Comparison of ENCODE assay signal across 8 cellular contexts in genomic region chr6:32838114-32838958, GRCh38. TPM values are rescaled to one million over a fixed set of nuclear protein-coding genes. Genes with fewer than 3 reads are reported as not detected.
DNase-seq lines count a peak whose midpoint lies in the region; ATAC-seq and TF ChIP-seq lines count a peak whose summit lies in the region.

TAP2 (minus strand) TSS chr6:32838739; CDS start chr6:32838233, 506 bp downstream.

- peak within 1 kb of the TSS; percentile 62 for H3K4me3 ChIP-seq in GM12865 (ENCODE audit: low read depth, low read length)
- H3K4me3 ChIP-seq in thymus (ENCODE audit: low read length), result peak within 1 kb of the TSS; percentile 84

- no peaks in the 10 kb centered on the region for H3K27me3 ChIP-seq in thymus (ENCODE audit: control insufficient read depth, insufficient read depth)

- H3K4me3 Mint-ChIP-seq in osteocyte (ENCODE audit: unreplicated experiment), result peak within 1 kb of the TSS; percentile 84

- H3K36me3 Mint-ChIP-seq in activated naive CD4-positive, alpha-beta T cell treated with anti-CD3 and anti-CD28 coated beads, Interleukin-2, amount 50 U/mL, for 72 hours, result peaks cover 70 to 78% of the 10 kb centered on the region in 2 donors
- H3K36me3 Mint-ChIP-seq in osteocyte (ENCODE audit: unreplicated experiment), result peaks cover 36% of the 10 kb centered on the region

- peaks cover 0 to 4% of the 10 kb centered on the region in 2 donors for H3K9me3 Mint-ChIP-seq in activated naive CD4-positive, alpha-beta T cell treated with anti-CD3 and anti-CD28 coated beads, Interleukin-2, amount 50 U/mL, for 72 hours
- no peaks in the 10 kb centered on the region for H3K9me3 Mint-ChIP-seq in osteocyte (ENCODE audit: unreplicated experiment)

- peaks cover 27% of the 10 kb centered on the region for H3K36me3 ChIP-seq in thymus (ENCODE audit: control insufficient read depth, insufficient read depth)

- peak; percentile 92 for TF ChIP-seq CTCF in GM12865 (IDR thresholded peaks at IDR 0.05; ENCODE audit: insufficient read depth, low read depth, low read length, missing control alignments)
- TF ChIP-seq CTCF in osteocyte (IDR thresholded peaks at IDR 0.05), result peak; percentile 97

- under 1% methylated on average over 57 of the region's 57 CpGs for WGBS in thymus

- peaks cover 27% of the 10 kb centered on the region for H3K4me1 ChIP-seq in thymus (ENCODE audit: control insufficient read depth, insufficient read depth, low read length)

- H3K9me3 ChIP-seq in thymus (ENCODE audit: control insufficient read depth), result no peaks in the 10 kb centered on the region

- peaks cover 23% of the 10 kb centered on the region for H3K4me1 Mint-ChIP-seq in osteocyte (ENCODE audit: unreplicated experiment)

- peak within 1 kb of the TSS; percentile 94 to 100 for H3K27ac Mint-ChIP-seq in activated naive CD4-positive, alpha-beta T cell treated with anti-CD3 and anti-CD28 coated beads, Interleukin-2, amount 50 U/mL, for 72 hours
- H3K27ac Mint-ChIP-seq in osteocyte (ENCODE audit: unreplicated experiment), result peak within 1 kb of the TSS; percentile 89

- DNase-seq in GM12865 (ENCODE audit: low read depth) (peak; percentile 97), NCI-H1092 (lab: John Stamatoyannopoulos, UW) (peak; percentile 69), SKM-1 (lab: John Stamatoyannopoulos, UW; ENCODE audit: unreplicated experiment) (peak; percentile 89), glomerular visceral epithelial cell (ENCODE audit: extremely low spot score) (peak; percentile 93), osteocyte (ENCODE audit: extremely low spot score, unreplicated experiment) (peak; percentile 99)
- peak; percentile 95 to 99 for DNase-seq in activated naive CD4-positive, alpha-beta T cell treated with anti-CD3 and anti-CD28 coated beads, Interleukin-2, amount 50 U/mL, for 72 hours (ENCODE audit: low spot score in 2 of 2)

- peak within 1 kb of the TSS; percentile 94 for H3K27ac ChIP-seq in thymus (ENCODE audit: low read depth)

- ATAC-seq in HG02610 (IDR thresholded peaks at IDR 0.05; ENCODE audit: unreplicated experiment), result peak; percentile 68
- ATAC-seq in activated naive CD4-positive, alpha-beta T cell treated with anti-CD3 and anti-CD28 coated beads, Interleukin-2, amount 50 U/mL, for 72 hours, result peak; percentile 85 to 86

- H3K27me3 Mint-ChIP-seq in osteocyte (ENCODE audit: unreplicated experiment), result no peaks in the 10 kb centered on the region

RNA-seq across cellular contexts. Expression of gene TAP2, which starts in this region (rescaled TPM):
- 100 to 1,000 TPM; 118 to 128 TPM for total RNA-seq in activated naive CD4-positive, alpha-beta T cell treated with anti-CD3 and anti-CD28 coated beads, Interleukin-2, amount 50 U/mL, for 72 hours
- total RNA-seq in osteocyte, result 50.1 and 51.9 TPM in 2 replicates
- 39.8 TPM for polyA plus RNA-seq in thymus

Comparison
In these comparisons a context has a peak if more than half of its experiments do, and no peak if none do; other contexts are left out.
1. Peak in every context shown above with its lines: DNase-seq, ATAC-seq, H3K4me3 ChIP-seq and H3K27ac ChIP-seq.